In genomic region chrX:107684956-107685385, GRCh38 we compare ENCODE assay signal across 8 cellular contexts. TPM values are rescaled to one million over a fixed set of nuclear protein-coding genes. Genes with fewer than 3 reads are reported as not detected.
DNase-seq lines count a peak whose midpoint lies in the region; ATAC-seq and TF ChIP-seq lines count a peak whose summit lies in the region.

No MANE protein-coding gene starts in this region.

- H3K9me3 ChIP-seq in lower lobe of right lung = no peaks in the 10 kb centered on the region

- intact Hi-C loops in lower lobe of right lung (cut with DNase I) = no loop called here

- H3K27ac ChIP-seq in caudate nucleus (ENCODE audit: low read depth, low read length) (peak overlapping the region; percentile 17), lower lobe of right lung (peak overlapping the region; percentile 71)

- no peak overlapping the region for H3K4me3 ChIP-seq in H7 (ENCODE audit: insufficient read depth, low read depth, low read length)
- H3K4me3 ChIP-seq in lower lobe of right lung = no peak overlapping the region

- no peaks in the 10 kb centered on the region for H3K36me3 ChIP-seq in H7 (replicated peaks; ENCODE audit: control insufficient read depth, insufficient read depth, low read length)
- no peaks in the 10 kb centered on the region for H3K36me3 ChIP-seq in lower lobe of right lung

- DNase-seq in H7 = peak; percentile 63
- DNase-seq in M059J (ENCODE audit: low read depth) = peak; percentile 94
- peak in 14 of 61 donors; percentile 0 to 30 (median 4) for DNase-seq in caudate nucleus (lab: John Stamatoyannopoulos, UW)
- peak; percentile 93 for DNase-seq in lower lobe of right lung
- no peak for DNase-seq in NCI-H748 treated with DMSO at 0.1 percent for 48 hours (lab: John Stamatoyannopoulos, UW)
- DNase-seq in NCI-H187 treated with DMSO at 0.1 percent for 48 hours (lab: John Stamatoyannopoulos, UW) = no peak
- no peak for DNase-seq in NCI-H2227 (lab: John Stamatoyannopoulos, UW; ENCODE audit: unreplicated experiment)

- H3K4me1 ChIP-seq in lower lobe of right lung = peaks cover 53% of the 10 kb centered on the region

- ATAC-seq in GM18498 (IDR thresholded peaks at IDR 0.05; ENCODE audit: unreplicated experiment) (peak; percentile 94), lower lobe of right lung (peak; percentile 94 to 96)

- no peaks in the 10 kb centered on the region for H3K27me3 ChIP-seq in H7 (ENCODE audit: control insufficient read depth, insufficient read depth, low read length)
- no peaks in the 10 kb centered on the region for H3K27me3 ChIP-seq in lower lobe of right lung (ENCODE audit: low read depth)

- no peak for TF ChIP-seq CTCF in lower lobe of right lung (IDR thresholded peaks at IDR 0.05)

RNA-seq across cellular contexts. Expression of gene PRPS1, which starts 56.7 kb away (rescaled TPM):
- total RNA-seq in H7 (2014; rRNA removed; shearing (Covaris generic)) = 231 and 248 TPM in 2 replicates
- total RNA-seq in M059J (2014; rRNA removed; shearing (Covaris generic)) = 159 and 164 TPM in 2 replicates
- total RNA-seq in lower lobe of right lung = 26.9 TPM

Comparison
In these comparisons a context has a peak if more than half of its experiments do, and no peak if none do; other contexts are left out.
1. DNase-seq: peak in H7 (single experiment), M059J (single experiment) and lower lobe of right lung (single experiment); none in NCI-H748 treated with DMSO at 0.1 percent for 48 hours (single experiment), NCI-H187 treated with DMSO at 0.1 percent for 48 hours (single experiment) and NCI-H2227 (single experiment).